In the genomic region with DNA sequence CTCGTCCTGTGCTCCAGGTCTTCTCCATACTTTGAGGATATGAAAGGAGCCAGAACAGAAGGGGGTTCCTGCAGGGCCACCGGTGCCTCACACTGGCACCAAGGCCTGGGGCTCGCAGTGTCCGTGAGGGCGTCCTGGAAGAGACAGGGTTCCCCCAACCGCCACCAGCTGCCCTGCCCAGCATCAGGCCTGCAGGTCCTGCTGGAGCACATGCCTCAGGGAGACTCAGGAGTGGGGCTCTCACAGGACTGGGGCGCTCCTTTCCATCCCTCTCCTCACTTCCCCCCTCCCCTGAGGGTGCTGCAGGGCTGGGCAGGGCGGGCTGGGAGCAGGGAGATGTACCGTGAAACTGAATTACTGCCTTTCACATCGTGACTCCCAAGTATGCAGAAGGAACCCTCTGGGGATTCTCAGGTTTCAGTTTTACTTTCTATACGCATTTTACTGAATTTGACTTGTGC, we compare ENCODE assay signal across 12 cellular contexts. TPM values are rescaled to one million over a fixed set of nuclear protein-coding genes. Genes with fewer than 3 reads are reported as not detected.
DNase-seq lines count a peak whose midpoint lies in the region; ATAC-seq and TF ChIP-seq lines count a peak whose summit lies in the region.
"Had no signal": no experiment of that assay in that cellular context is flagged by ENCODE, and none has a peak within 500 bp of the region (broad histone marks: within the 10 kb centered on the region; RNA-seq: fewer than 3 reads in every experiment).

No MANE protein-coding gene starts in this region.

- H3K36me3 ChIP-seq in BLaER1 treated with 17β-estradiol and CSF1 and Interleukin-3, amounts not matched to agents 10 nM and 100 nM, result peaks cover 28 to 91% (median 84%) of the 10 kb centered on the region in 11 experiments

- H3K4me3 Mint-ChIP-seq in WTC11, result no peak overlapping the region

- peaks cover 37% of the 10 kb centered on the region for H3K36me3 Mint-ChIP-seq in WTC11

- no peak for TF ChIP-seq POLR2A in erythroblast (IDR thresholded peaks at IDR 0.05; ENCODE audit: low read length)

- peaks cover 0 to 25% (median 22%) of the 10 kb centered on the region in 11 experiments; a peak in 20 of 22 replicates for H3K9me3 ChIP-seq in BLaER1 treated with 17β-estradiol and CSF1 and Interleukin-3, amounts not matched to agents 10 nM and 100 nM (replicated peaks in 1 of 11)
- H3K9me3 ChIP-seq: neutrophil had no signal

- peak overlapping the region; percentile 77 to 89 (median 87) for H3K4me2 ChIP-seq in BLaER1 treated with 17β-estradiol and CSF1 and Interleukin-3, amounts not matched to agents 10 nM and 100 nM

- peaks cover 0 to 51% (median 18%) of the 10 kb centered on the region in 11 experiments; a peak in 14 of 22 replicates for H4K20me1 ChIP-seq in BLaER1 treated with 17β-estradiol and CSF1 and Interleukin-3, amounts not matched to agents 10 nM and 100 nM

- no peaks in the 10 kb centered on the region for H3K27me3 Mint-ChIP-seq in WTC11 (ENCODE audit: low read depth)

- H3K4me1 Mint-ChIP-seq in WTC11, result no peaks in the 10 kb centered on the region

- peak overlapping the region in 9 of 11 experiments; percentile 23 to 69 (median 53); a peak in 15 of 22 replicates for H3K9ac ChIP-seq in BLaER1 treated with 17β-estradiol and CSF1 and Interleukin-3, amounts not matched to agents 10 nM and 100 nM

- DNase-seq in WTC11 (ENCODE audit: low spot score), result no peak
- DNase-seq in NCI-H1694 (lab: John Stamatoyannopoulos, UW), result no peak
- DNase-seq in erythroblast (lab: John Stamatoyannopoulos, UW), result no peak
- no peak for DNase-seq in mesenteric fat pad (ENCODE audit: low spot score)
- DNase-seq: activated effector memory CD4-positive, alpha-beta T cell treated with Interleukin-2 at 50 U/mL for 16 hours; dorsolateral prefrontal cortex; NCI-H510A treated with DMSO at 0.1 percent for 48 hours had no signal

- CTCF ChIA-PET in WTC11 (lab: Charles Lee), result no interaction called here

- H3K4me1 ChIP-seq in BLaER1 treated with 17β-estradiol and CSF1 and Interleukin-3, amounts not matched to agents 10 nM and 100 nM, result peaks cover 17 to 28% (median 24%) of the 10 kb centered on the region in 10 experiments

- no peak for TF ChIP-seq CTCF in WTC11 (IDR thresholded peaks at IDR 0.05)

- no peaks in the 10 kb centered on the region for H3K27me3 ChIP-seq in BLaER1 treated with 17β-estradiol and CSF1 and Interleukin-3, amounts not matched to agents 10 nM and 100 nM
- H3K27me3 ChIP-seq: dorsolateral prefrontal cortex, neutrophil had no signal

- peak overlapping the region; percentile 79 for H3K27ac Mint-ChIP-seq in WTC11

- no peaks in the 10 kb centered on the region for H3K9me3 Mint-ChIP-seq in WTC11

- POLR2A ChIA-PET in WTC11 (lab: Charles Lee), result no interaction called here

- peak overlapping the region in 7 of 11 experiments; percentile 26 to 74 (median 60); a peak in 11 of 22 replicates for H3K27ac ChIP-seq in BLaER1 treated with 17β-estradiol and CSF1 and Interleukin-3, amounts not matched to agents 10 nM and 100 nM
- H3K27ac ChIP-seq: dorsolateral prefrontal cortex, neutrophil had no signal

- H3K4me3 ChIP-seq in BLaER1 treated with 17β-estradiol and CSF1 and Interleukin-3, amounts not matched to agents 10 nM and 100 nM, result peak overlapping the region; percentile 3 to 51 (median 30); a peak in 14 of 20 replicates
- H3K4me3 ChIP-seq: dorsolateral prefrontal cortex had no signal

- ATAC-seq in GM19395 (IDR thresholded peaks at IDR 0.05; ENCODE audit: unreplicated experiment) (peak; percentile 92), HG03135 (IDR thresholded peaks at IDR 0.05; ENCODE audit: unreplicated experiment) (peak; percentile 61), WTC11 (no peak), HG03280 (IDR thresholded peaks at IDR 0.05; ENCODE audit: unreplicated experiment) (no peak)

TF ChIP-seq in WTC11, 78 proteins besides CTCF, POLR2A, EP300 and RAD21 (continues in another document):
- TF ChIP-seq FOXJ3 (CRISPR knock-in tag; IDR thresholded peaks at IDR 0.05; ENCODE audit: borderline replicate concordance) (no peak), NR2C2 (CRISPR knock-in tag; IDR thresholded peaks at IDR 0.05) (no peak), FOXP1 (CRISPR knock-in tag; IDR thresholded peaks at IDR 0.05; ENCODE audit: borderline replicate concordance) (no peak), NFYB (CRISPR knock-in tag; conservative IDR thresholded peaks at IDR 0.05; ENCODE audit: low read depth) (no peak), OVOL2 (CRISPR knock-in tag; IDR thresholded peaks at IDR 0.05; ENCODE audit: borderline replicate concordance) (no peak)
- TF ChIP-seq, protein P1, sequence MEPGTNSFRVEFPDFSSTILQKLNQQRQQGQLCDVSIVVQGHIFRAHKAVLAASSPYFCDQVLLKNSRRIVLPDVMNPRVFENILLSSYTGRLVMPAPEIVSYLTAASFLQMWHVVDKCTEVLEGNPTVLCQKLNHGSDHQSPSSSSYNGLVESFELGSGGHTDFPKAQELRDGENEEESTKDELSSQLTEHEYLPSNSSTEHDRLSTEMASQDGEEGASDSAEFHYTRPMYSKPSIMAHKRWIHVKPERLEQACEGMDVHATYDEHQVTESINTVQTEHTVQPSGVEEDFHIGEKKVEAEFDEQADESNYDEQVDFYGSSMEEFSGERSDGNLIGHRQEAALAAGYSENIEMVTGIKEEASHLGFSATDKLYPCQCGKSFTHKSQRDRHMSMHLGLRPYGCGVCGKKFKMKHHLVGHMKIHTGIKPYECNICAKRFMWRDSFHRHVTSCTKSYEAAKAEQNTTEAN (CRISPR knock-in tag; IDR thresholded peaks at IDR 0.05), result no peak
- TF ChIP-seq, protein P2, sequence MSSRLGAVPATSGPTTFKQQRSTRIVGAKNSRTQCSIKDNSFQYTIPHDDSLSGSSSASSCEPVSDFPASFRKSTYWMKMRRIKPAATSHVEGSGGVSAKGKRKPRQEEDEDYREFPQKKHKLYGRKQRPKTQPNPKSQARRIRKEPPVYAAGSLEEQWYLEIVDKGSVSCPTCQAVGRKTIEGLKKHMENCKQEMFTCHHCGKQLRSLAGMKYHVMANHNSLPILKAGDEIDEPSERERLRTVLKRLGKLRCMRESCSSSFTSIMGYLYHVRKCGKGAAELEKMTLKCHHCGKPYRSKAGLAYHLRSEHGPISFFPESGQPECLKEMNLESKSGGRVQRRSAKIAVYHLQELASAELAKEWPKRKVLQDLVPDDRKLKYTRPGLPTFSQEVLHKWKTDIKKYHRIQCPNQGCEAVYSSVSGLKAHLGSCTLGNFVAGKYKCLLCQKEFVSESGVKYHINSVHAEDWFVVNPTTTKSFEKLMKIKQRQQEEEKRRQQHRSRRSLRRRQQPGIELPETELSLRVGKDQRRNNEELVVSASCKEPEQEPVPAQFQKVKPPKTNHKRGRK (CRISPR knock-in tag; IDR thresholded peaks at IDR 0.05; ENCODE audit: borderline replicate concordance), result no peak
- TF ChIP-seq, protein P3, sequence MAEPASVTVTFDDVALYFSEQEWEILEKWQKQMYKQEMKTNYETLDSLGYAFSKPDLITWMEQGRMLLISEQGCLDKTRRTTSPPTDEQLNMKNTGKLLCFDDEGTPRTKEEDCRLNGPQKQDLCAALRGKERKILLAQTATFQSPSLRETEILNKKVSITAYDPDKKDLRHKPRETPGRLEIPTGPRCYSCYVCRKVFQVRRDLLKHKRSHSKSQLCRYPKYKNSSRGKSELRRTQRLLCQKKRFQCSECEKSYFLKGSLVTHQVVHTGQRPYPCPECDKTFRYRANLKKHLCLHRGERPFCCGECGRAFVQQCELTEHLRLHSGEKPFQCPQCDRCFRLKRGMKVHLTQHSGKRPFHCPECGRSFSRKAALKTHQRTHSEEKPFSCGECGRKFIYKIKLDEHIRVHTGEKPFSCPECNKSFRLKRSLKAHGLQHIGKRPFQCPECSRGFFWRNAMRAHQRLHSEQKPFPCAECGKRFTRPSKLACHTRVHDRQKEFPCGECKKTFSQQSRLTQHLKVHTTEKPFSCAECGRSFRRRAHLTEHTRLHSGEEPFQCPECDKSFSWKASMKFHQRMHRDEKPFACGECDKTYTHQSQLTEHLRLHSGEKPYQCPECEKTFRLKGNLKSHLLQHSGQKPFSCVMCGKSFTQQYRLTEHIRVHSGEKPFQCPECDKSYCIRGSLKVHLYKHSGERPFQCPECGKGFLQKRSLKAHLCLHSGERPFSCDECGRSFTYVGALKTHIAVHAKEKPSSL (CRISPR knock-in tag; conservative IDR thresholded peaks at IDR 0.05), result no peak
- TF ChIP-seq, protein P4, sequence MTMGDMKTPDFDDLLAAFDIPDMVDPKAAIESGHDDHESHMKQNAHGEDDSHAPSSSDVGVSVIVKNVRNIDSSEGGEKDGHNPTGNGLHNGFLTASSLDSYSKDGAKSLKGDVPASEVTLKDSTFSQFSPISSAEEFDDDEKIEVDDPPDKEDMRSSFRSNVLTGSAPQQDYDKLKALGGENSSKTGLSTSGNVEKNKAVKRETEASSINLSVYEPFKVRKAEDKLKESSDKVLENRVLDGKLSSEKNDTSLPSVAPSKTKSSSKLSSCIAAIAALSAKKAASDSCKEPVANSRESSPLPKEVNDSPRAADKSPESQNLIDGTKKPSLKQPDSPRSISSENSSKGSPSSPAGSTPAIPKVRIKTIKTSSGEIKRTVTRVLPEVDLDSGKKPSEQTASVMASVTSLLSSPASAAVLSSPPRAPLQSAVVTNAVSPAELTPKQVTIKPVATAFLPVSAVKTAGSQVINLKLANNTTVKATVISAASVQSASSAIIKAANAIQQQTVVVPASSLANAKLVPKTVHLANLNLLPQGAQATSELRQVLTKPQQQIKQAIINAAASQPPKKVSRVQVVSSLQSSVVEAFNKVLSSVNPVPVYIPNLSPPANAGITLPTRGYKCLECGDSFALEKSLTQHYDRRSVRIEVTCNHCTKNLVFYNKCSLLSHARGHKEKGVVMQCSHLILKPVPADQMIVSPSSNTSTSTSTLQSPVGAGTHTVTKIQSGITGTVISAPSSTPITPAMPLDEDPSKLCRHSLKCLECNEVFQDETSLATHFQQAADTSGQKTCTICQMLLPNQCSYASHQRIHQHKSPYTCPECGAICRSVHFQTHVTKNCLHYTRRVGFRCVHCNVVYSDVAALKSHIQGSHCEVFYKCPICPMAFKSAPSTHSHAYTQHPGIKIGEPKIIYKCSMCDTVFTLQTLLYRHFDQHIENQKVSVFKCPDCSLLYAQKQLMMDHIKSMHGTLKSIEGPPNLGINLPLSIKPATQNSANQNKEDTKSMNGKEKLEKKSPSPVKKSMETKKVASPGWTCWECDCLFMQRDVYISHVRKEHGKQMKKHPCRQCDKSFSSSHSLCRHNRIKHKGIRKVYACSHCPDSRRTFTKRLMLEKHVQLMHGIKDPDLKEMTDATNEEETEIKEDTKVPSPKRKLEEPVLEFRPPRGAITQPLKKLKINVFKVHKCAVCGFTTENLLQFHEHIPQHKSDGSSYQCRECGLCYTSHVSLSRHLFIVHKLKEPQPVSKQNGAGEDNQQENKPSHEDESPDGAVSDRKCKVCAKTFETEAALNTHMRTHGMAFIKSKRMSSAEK (CRISPR knock-in tag; IDR thresholded peaks at IDR 0.05; ENCODE audit: borderline replicate concordance), result no peak

RNA-seq across cellular contexts. Expression of a gene that starts 31.7 kb away (rescaled TPM):
- 26.6 to 29.9 TPM (median 29.2 TPM) in 3 replicates for total RNA-seq in WTC11 (2021)
- 2.0 TPM for total RNA-seq in mesenteric fat pad

RNA-seq across cellular contexts. Expression of a gene that starts 49.3 kb away (rescaled TPM):
- total RNA-seq in WTC11 (2021) (1.8 to 2.1 TPM (median 1.8 TPM) in 3 replicates), mesenteric fat pad (5.4 TPM)

Comparison
In these comparisons a context has a peak if more than half of its experiments do, and no peak if none do; other contexts are left out.
1. ATAC-seq: peak in GM19395 (single experiment) and HG03135 (single experiment); none in WTC11 (single experiment) and HG03280 (single experiment).